ENCODE assay signal across 17 cellular contexts in genomic region chr14:102813691-102814090, GRCh38.
"Had no signal": no experiment of that assay in that cellular context is flagged by ENCODE, and none has a peak within 500 bp of the region (broad histone marks: within the 10 kb centered on the region; RNA-seq: fewer than 3 reads in every experiment).

No MANE protein-coding gene starts in this region.

- DNase-seq: activated CD4-positive, alpha-beta T cell treated with anti-CD3 and anti-CD28 coated beads for 48 hours; activated gamma-delta T cell; activated T-cell treated with anti-CD3 and anti-CD28 coated beads for 4 hours; adrenal gland; cerebellar nuclear complex; cortex of kidney; effector CD4-positive, alpha-beta T cell; gastrocnemius medialis; head of caudate nucleus; sigmoid colon; stimulated activated CD4-positive, alpha-beta T cell treated with anti-CD3 and anti-CD28 coated beads, Interleukin-4, amount 100 ng/mL, for 24 hours; stimulated activated naive CD4-positive, alpha-beta T cell; substantia nigra; tibial artery had no signal

- ATAC-seq: gastrocnemius medialis had no signal

- H3K4me3 Mint-ChIP-seq: mesothelial cell of epicardium; nephron; T-helper 2 cell treated with Interferon-gamma antibody and Interleukin-4, amounts not matched to agents 5 μg/mL and 100 μg/mL, for 36 hours had no signal

- H3K27ac Mint-ChIP-seq: mesothelial cell of epicardium; nephron; T-helper 2 cell treated with Interferon-gamma antibody and Interleukin-4, amounts not matched to agents 5 μg/mL and 100 μg/mL, for 36 hours had no signal

- H3K9me3 Mint-ChIP-seq: T-helper 2 cell treated with Interferon-gamma antibody and Interleukin-4, amounts not matched to agents 5 μg/mL and 100 μg/mL, for 36 hours had no signal
